Comparison of ENCODE assay signal across 8 cellular contexts in the genomic region with DNA sequence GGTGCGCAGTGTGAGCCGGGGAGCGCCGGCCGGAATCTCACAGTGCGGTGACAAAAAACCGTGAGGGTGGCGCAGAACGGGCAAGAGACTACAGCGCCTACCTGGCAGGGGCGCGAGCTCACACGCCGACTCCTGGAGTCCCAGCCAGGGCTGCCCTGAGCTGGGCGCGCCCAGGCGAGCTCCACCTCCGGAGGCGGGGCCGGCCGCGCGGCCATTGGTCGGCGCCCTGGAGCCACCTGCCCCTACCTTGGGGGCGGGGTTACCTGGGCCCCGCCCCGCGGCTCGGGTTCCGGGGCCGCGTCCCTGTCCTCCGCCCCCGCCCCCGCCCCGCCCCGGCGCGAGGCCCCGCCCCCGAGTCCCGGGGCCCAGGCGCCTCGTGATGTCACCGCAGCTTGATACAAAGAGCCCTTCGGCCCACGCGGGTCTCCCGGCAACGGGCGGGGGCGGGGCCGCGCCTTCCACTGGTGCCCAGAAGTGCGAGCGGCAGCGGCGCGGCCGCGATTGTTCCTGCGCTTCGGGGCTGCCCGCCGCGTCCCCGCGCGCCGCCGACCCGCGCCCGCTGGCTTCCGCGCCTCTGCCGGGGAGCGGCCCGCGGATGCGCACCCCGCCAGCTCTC.
A peak's percentile ranks its signal among the peaks of the same experiment; 100 is the strongest.
DNase-seq lines count a peak whose midpoint lies in the region; ATAC-seq lines count a peak whose summit lies in the region.

No MANE protein-coding gene starts in this region.

- DNase-seq in 8988T, result peak; percentile 92
- peak; percentile 93 for DNase-seq in NCI-H2227 (lab: John Stamatoyannopoulos, UW; ENCODE audit: unreplicated experiment)
- DNase-seq in activated CD4-positive, alpha-beta T cell treated with anti-CD3 and anti-CD28 coated beads for 24 hours (ENCODE audit: low read depth in 2 of 2), result peak; percentile 88 to 89
- DNase-seq in cerebellum (ENCODE audit: low spot score), result peak; percentile 100
- peak; percentile 96 for DNase-seq in left lobe of liver (ENCODE audit: low spot score)
- peak; percentile 93 to 94 for DNase-seq in stimulated activated CD4-positive, alpha-beta T cell treated with anti-CD3 and anti-CD28 coated beads, Interleukin-2, amount 100 ng/mL, for 24 hours

- ATAC-seq in GM18868 (IDR thresholded peaks at IDR 0.05; ENCODE audit: unreplicated experiment) (peak; percentile 73), HG03135 (IDR thresholded peaks at IDR 0.05; ENCODE audit: unreplicated experiment) (peak; percentile 70), left lobe of liver (peak; percentile 88)

Comparison
In these comparisons a context has a peak if more than half of its experiments do, and no peak if none do; other contexts are left out.
1. Peak in every context shown above with its lines: DNase-seq and ATAC-seq.